1 cellular context compared by ENCODE assay signal in the genomic region with DNA sequence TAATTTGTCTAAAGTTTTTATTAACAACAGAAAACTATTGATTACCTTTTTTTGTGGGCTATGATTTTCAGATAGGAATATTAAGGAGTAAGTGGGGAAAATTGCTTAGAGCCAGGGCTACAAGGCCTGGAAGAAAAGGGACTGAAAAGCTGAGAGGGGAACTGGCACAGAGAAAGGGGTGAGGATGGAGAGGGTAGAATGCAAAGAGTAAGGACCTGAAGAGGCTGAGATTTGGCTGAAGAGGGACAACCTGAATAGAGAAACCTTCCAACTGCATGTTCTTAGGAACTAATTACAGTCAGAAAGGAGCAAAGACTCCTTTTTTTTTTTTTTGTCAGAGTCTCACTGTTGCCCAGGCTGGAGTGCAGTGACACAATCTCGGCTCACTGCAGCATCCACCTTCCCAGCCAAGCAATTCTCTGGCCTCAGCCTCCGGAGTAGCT.
TF ChIP-seq lines count a peak whose summit lies in the region.

No MANE protein-coding gene starts in this region.

TF ChIP-seq in K562, 482 proteins besides CTCF, POLR2A, EP300 and RAD21 (continued from another document):
- TF ChIP-seq ZNF318 (IDR thresholded peaks at IDR 0.05; ENCODE audit: borderline replicate concordance in 1 of 2, low read depth in 1 of 2): 0 out of 4 replicates have a peak, but pooled peaks of 1 of the 2 experiments have one; percentile 20
- TF ChIP-seq, protein P1, sequence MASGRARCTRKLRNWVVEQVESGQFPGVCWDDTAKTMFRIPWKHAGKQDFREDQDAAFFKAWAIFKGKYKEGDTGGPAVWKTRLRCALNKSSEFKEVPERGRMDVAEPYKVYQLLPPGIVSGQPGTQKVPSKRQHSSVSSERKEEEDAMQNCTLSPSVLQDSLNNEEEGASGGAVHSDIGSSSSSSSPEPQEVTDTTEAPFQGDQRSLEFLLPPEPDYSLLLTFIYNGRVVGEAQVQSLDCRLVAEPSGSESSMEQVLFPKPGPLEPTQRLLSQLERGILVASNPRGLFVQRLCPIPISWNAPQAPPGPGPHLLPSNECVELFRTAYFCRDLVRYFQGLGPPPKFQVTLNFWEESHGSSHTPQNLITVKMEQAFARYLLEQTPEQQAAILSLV (tag; IDR thresholded peaks at IDR 0.05): 0 out of 2 replicates have a peak, but pooled peaks have one; percentile 27
- no peak for TF ChIP-seq TAL1 (IDR thresholded peaks at IDR 0.05)
- TF ChIP-seq TAF9B (IDR thresholded peaks at IDR 0.05; ENCODE audit: partially characterized antibody): peak; percentile 5
